In the genomic region with DNA sequence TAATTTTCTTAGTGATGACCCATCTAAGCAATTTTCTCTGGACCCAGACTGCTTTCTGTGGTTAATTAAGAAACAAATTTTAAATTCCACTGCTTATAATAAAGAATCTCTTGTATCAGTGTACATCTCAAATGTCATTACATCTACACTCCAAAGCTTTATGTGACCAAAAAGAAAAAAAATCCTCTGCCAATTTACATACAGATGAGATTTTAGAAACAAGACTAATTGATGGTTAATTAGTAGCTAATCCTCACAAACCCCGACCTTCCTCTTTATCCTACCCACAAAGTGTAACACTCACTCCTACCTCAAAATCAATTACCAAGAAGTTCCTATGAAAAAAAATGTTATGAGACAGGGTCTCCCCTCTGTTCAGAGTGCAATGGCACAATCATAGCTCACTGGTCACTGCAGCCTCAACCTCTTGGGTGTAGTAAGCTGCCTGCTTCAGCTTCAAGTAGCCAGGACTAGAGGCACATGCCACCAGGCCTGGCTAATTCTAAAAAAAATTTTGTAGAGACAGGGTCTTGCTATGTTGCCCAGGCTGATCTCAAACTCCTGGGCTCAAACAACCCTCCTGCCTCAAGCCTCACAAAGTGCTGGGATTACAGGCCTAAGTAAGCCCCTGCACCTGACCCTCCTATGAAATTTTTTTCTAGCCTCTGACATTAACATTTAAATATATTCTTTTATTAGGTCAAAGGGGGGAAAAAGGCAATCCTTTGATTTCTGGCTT, we compare ENCODE assay signal across 17 cellular contexts. TPM values are rescaled to one million over a fixed set of nuclear protein-coding genes. Genes with fewer than 3 reads are reported as not detected.
DNase-seq lines count a peak whose midpoint lies in the region; ATAC-seq and TF ChIP-seq lines count a peak whose summit lies in the region.
"Had no signal": no experiment of that assay in that cellular context is flagged by ENCODE, and none has a peak within 500 bp of the region (broad histone marks: within the 10 kb centered on the region; RNA-seq: fewer than 3 reads in every experiment).

No MANE protein-coding gene starts in this region.

- H3K36me3 ChIP-seq in GM23338 (ENCODE audit: insufficient read depth) (peaks cover 29% of the 10 kb centered on the region; the same call in 1 of the 2 replicates), PC-3 (ENCODE audit: low read depth, low read length) (peaks cover 42% of the 10 kb centered on the region)

- H3K36me3 Mint-ChIP-seq in CD4-positive, alpha-beta T cell (ENCODE audit: low read depth) = peaks cover 88% of the 10 kb centered on the region
- H3K36me3 Mint-ChIP-seq in GM23338 (ENCODE audit: low read depth) (peaks cover 76% of the 10 kb centered on the region), nephron (ENCODE audit: low read depth) (peaks cover 69% of the 10 kb centered on the region)
- H3K36me3 Mint-ChIP-seq in central memory CD8-positive, alpha-beta T cell (ENCODE audit: insufficient read depth) = peaks cover 45% of the 10 kb centered on the region

- POLR2A ChIA-PET in CD4-positive, alpha-beta T cell (lab: Charles Lee) = interaction anchor here (0.8 kb wide), 1 partner anchor 15 kb away, joined by 3 read pairs; no protein-coding TSS in a partner anchor
- POLR2A ChIA-PET in PC-3 (lab: Charles Lee; ENCODE audit: unreplicated experiment) = no interaction called here

- peaks cover 87% of the 10 kb centered on the region for H3K79me2 ChIP-seq in GM23338 (replicated peaks; ENCODE audit: insufficient read depth)
- peaks cover 83% of the 10 kb centered on the region for H3K79me2 ChIP-seq in PC-3 (ENCODE audit: low read length)

- BruUV-seq in PC-3 (replicated peaks; lab: Mats Ljungman, UMichigan) = no TSS peak

- H3K9ac ChIP-seq in PC-3 (ENCODE audit: low read length) = no peak overlapping the region

- no peaks in the 10 kb centered on the region for H3K9me2 ChIP-seq in GM23338 (ENCODE audit: insufficient read depth)
- H3K9me2 ChIP-seq in PC-3 (replicated peaks; ENCODE audit: low read length) = no peaks in the 10 kb centered on the region

- H3K4me3 ChIP-seq in GM23338 = no peak overlapping the region
- no peak overlapping the region for H3K4me3 ChIP-seq in PC-3 (ENCODE audit: low read length)
- H3K4me3 ChIP-seq: lung had no signal

- intact Hi-C loops in CD4-positive, alpha-beta T cell (cut with DNase I, micrococcal nuclease) = no loop called here
- intact Hi-C loops in PC-3 (cut with micrococcal nuclease) = loop anchor here (10.0 kb wide), 1 partner anchor 163 kb away; no protein-coding TSS in a partner anchor

- no peak for ATAC-seq in CD4-positive, alpha-beta T cell (ENCODE audit: poor library complexity)
- ATAC-seq in GM23338 = no peak
- ATAC-seq in central memory CD8-positive, alpha-beta T cell (replicated peaks; ENCODE audit: extremely low read depth, poor library complexity, severe bottlenecking) = no peak
- no peak for ATAC-seq in PC-3

- DNase-seq in CD4-positive, alpha-beta T cell = no peak
- DNase-seq in GM23338 (ENCODE audit: low spot score) (no peak), epidermal melanocyte (ENCODE audit: insufficient read length, low spot score) (no peak), PC-3 (no peak), UCSD-AML1 (lab: John Stamatoyannopoulos, UW; ENCODE audit: unreplicated experiment) (no peak), nucleus accumbens (lab: John Stamatoyannopoulos, UW) (no peak)
- DNase-seq in central memory CD8-positive, alpha-beta T cell (ENCODE audit: low spot score in 2 of 2) = no peak
- DNase-seq: caudate nucleus; NCI-H1436 treated with DMSO at 0.1 percent for 48 hours; NCI-H526 treated with DMSO at 0.1 percent for 48 hours; SHP77 treated with DMSO at 0.1 percent for 48 hours; stimulated activated CD4-positive, alpha-beta T cell treated with anti-CD3 and anti-CD28 coated beads, Interleukin-2, amount 100 ng/mL, for 48 hours; WERI-Rb-1 had no signal

- H4K20me1 ChIP-seq in GM23338 (replicated peaks; ENCODE audit: insufficient read depth) (peaks cover 42% of the 10 kb centered on the region), PC-3 (ENCODE audit: low read length) (peaks cover 56% of the 10 kb centered on the region)

- no peaks in the 10 kb centered on the region for H3K27me3 Mint-ChIP-seq in CD4-positive, alpha-beta T cell
- H3K27me3 Mint-ChIP-seq in GM23338 (ENCODE audit: insufficient read depth, low read depth, poor library complexity) = no peaks in the 10 kb centered on the region
- H3K27me3 Mint-ChIP-seq in central memory CD8-positive, alpha-beta T cell = no peaks in the 10 kb centered on the region
- H3K27me3 Mint-ChIP-seq in nephron (ENCODE audit: low read depth) = no peaks in the 10 kb centered on the region

- H3K4me3 Mint-ChIP-seq in CD4-positive, alpha-beta T cell = peak overlapping the region; percentile 2
- H3K4me3 Mint-ChIP-seq in GM23338 = no peak overlapping the region
- peak overlapping the region; percentile 5 for H3K4me3 Mint-ChIP-seq in central memory CD8-positive, alpha-beta T cell
- H3K4me3 Mint-ChIP-seq in nephron = no peak overlapping the region
- H3K4me3 Mint-ChIP-seq: activated T-helper 1 cell treated with anti-CD3 and anti-CD28 coated beads, Interleukin-12 subunit alpha, Interleukin-12 subunit beta, Interleukin-2, Interleukin-4 antibody, amounts not matched to agents 30 ng/mL and 10 ng/mL and 1 ng/mL, durations not matched to agents 14 hours and 24 hours and 36 hours had no signal

- no peaks in the 10 kb centered on the region for H3K9me3 ChIP-seq in CD4-positive, alpha-beta T cell (ENCODE audit: control insufficient read depth, low read length)
- H3K9me3 ChIP-seq in PC-3 (ENCODE audit: low read length) = no peaks in the 10 kb centered on the region

- CTCF ChIA-PET in CD4-positive, alpha-beta T cell (lab: Charles Lee) = interaction anchor here (0.7 to 0.8 kb wide), 2 partner anchors 12 to 43 kb away, joined by 3 read pairs; no protein-coding TSS in a partner anchor
- CTCF ChIA-PET in PC-3 (lab: Charles Lee) = no interaction called here

- peak overlapping the region; percentile 40 for H3K27ac Mint-ChIP-seq in CD4-positive, alpha-beta T cell
- H3K27ac Mint-ChIP-seq in GM23338 (peak overlapping the region; percentile 18; the same call in 1 of the 2 replicates), nephron (peak overlapping the region in 2 of 3 experiments; percentile 14 to 36)
- H3K27ac Mint-ChIP-seq in central memory CD8-positive, alpha-beta T cell (ENCODE audit: low read depth) = peak overlapping the region; percentile 4

- H3F3A ChIP-seq in GM23338 (replicated peaks; ENCODE audit: low read depth) (no peaks in the 10 kb centered on the region), PC-3 (ENCODE audit: low read length, unreplicated experiment) (no peaks in the 10 kb centered on the region)

- no peak for TF ChIP-seq CTCF in CD4-positive, alpha-beta T cell (IDR thresholded peaks at IDR 0.05)
- TF ChIP-seq CTCF in GM23338 (conservative IDR thresholded peaks at IDR 0.05; ENCODE audit: low read depth in 2 of 2) (no peak), nephron (IDR thresholded peaks at IDR 0.05; ENCODE audit: unreplicated experiment in 3 of 3) (no peak), PC-3 (conservative IDR thresholded peaks at IDR 0.05; ENCODE audit: low read depth, low read length) (no peak)

- no peaks in the 10 kb centered on the region for H3K27me3 ChIP-seq in CD4-positive, alpha-beta T cell (ENCODE audit: control insufficient read depth, insufficient read depth, low read length)
- no peaks in the 10 kb centered on the region for H3K27me3 ChIP-seq in GM23338 (ENCODE audit: insufficient read depth)
- H3K27me3 ChIP-seq in PC-3 (ENCODE audit: low read length) = no peaks in the 10 kb centered on the region

- peaks cover 6% of the 10 kb centered on the region for H3K4me1 ChIP-seq in GM23338 (ENCODE audit: insufficient read depth)
- peaks cover 8% of the 10 kb centered on the region; the same call in 1 of the 2 replicates for H3K4me1 ChIP-seq in PC-3 (ENCODE audit: insufficient read depth, low read length)

- H3K4me2 ChIP-seq in GM23338 (no peak overlapping the region), PC-3 (ENCODE audit: low read length) (no peak overlapping the region)

- H3K27ac ChIP-seq in CD4-positive, alpha-beta T cell (ENCODE audit: low read depth, low read length) = no peak overlapping the region
- H3K27ac ChIP-seq in GM23338 (ENCODE audit: low read depth) (no peak overlapping the region), PC-3 (ENCODE audit: low read length) (no peak overlapping the region)
- H3K27ac ChIP-seq: C4-2B, WERI-Rb-1 had no signal

- no peaks in the 10 kb centered on the region for H3K9me3 Mint-ChIP-seq in CD4-positive, alpha-beta T cell
- H3K9me3 Mint-ChIP-seq in GM23338 (no peaks in the 10 kb centered on the region), nephron (no peaks in the 10 kb centered on the region)
- H3K9me3 Mint-ChIP-seq in central memory CD8-positive, alpha-beta T cell = no peaks in the 10 kb centered on the region
- H3K9me3 Mint-ChIP-seq: activated T-helper 1 cell treated with anti-CD3 and anti-CD28 coated beads, Interleukin-12 subunit alpha, Interleukin-12 subunit beta, Interleukin-2, Interleukin-4 antibody, amounts not matched to agents 30 ng/mL and 10 ng/mL and 1 ng/mL, durations not matched to agents 14 hours and 24 hours and 36 hours had no signal

- no peak overlapping the region for H2AFZ ChIP-seq in GM23338
- H2AFZ ChIP-seq in PC-3 (ENCODE audit: low read length) = no peak overlapping the region

- H3K4me1 Mint-ChIP-seq in CD4-positive, alpha-beta T cell (ENCODE audit: low read depth) = peaks cover 62% of the 10 kb centered on the region
- peaks cover 11% of the 10 kb centered on the region; the same call in 2 of the 3 replicates for H3K4me1 Mint-ChIP-seq in GM23338
- peaks cover 59% of the 10 kb centered on the region for H3K4me1 Mint-ChIP-seq in central memory CD8-positive, alpha-beta T cell
- peaks cover 22% of the 10 kb centered on the region for H3K4me1 Mint-ChIP-seq in nephron

TF ChIP-seq in GM23338, 12 proteins besides CTCF, POLR2A, EP300 and RAD21 (continues in another document):
- TF ChIP-seq EZH2 (IDR thresholded peaks at IDR 0.05; ENCODE audit: low read depth, unreplicated experiment) (no peak), ZNF331 (CRISPR knock-in tag; IDR thresholded peaks at IDR 0.05; ENCODE audit: low read depth) (no peak), JUNB (IDR thresholded peaks at IDR 0.05; ENCODE audit: unreplicated experiment) (no peak), CREB1 (CRISPR knock-in tag; IDR thresholded peaks at IDR 0.05; ENCODE audit: low read depth) (no peak), NANOG (IDR thresholded peaks at IDR 0.05; ENCODE audit: borderline replicate concordance) (no peak)

RNA-seq across cellular contexts. Expression of a gene that starts 14.8 kb away (rescaled TPM):
- total RNA-seq in CD4-positive, alpha-beta T cell = 10 to 100 TPM; 58.3 to 59.0 TPM
- 81.8 and 86.4 TPM in 2 replicates for total RNA-seq in GM23338 (2014; rRNA removed; shearing (Covaris generic))
- polyA plus RNA-seq in GM23338 (2016; fragmentation: Nextera tagmentation; extraction: Ambion mirVana) = 49.5 and 63.5 TPM in 2 replicates
- 76.7 and 84.4 TPM in 2 replicates for total RNA-seq in PC-3 (2014; rRNA removed)

Comparison
In these comparisons a context has a peak if more than half of its experiments do, and no peak if none do; other contexts are left out.
1. H3K4me3 Mint-ChIP-seq: peak in CD4-positive, alpha-beta T cell (single experiment) and central memory CD8-positive, alpha-beta T cell (single experiment); none in GM23338 (single experiment) and nephron (0 of 3).
2. Peak in every context shown above with its lines, with median percentiles within 50 percentile points of each other: H3K27ac Mint-ChIP-seq.